ENCODE assay signal across 8 cellular contexts in genomic region chr2:216350214-216350789, GRCh38. TPM values are rescaled to one million over a fixed set of nuclear protein-coding genes. Genes with fewer than 3 reads are reported as not detected.
DNase-seq lines count a peak whose midpoint lies in the region; ATAC-seq, FAIRE-seq and TF ChIP-seq lines count a peak whose summit lies in the region.

No MANE protein-coding gene starts in this region.

- peaks cover 74% of the 10 kb centered on the region for H3K4me1 Mint-ChIP-seq in activated naive CD4-positive, alpha-beta T cell treated with anti-CD3 and anti-CD28 coated beads, Interleukin-2, amount 10 ng/mL, durations not matched to agents 7 days and 5 days

- TF ChIP-seq CTCF in tibial nerve (IDR thresholded peaks at IDR 0.05): no peak

- WGBS in tibial nerve, 2 donors: 86 to 92% methylated on average over 3 of the region's 3 CpGs

- no peak overlapping the region for H3K27ac ChIP-seq in tibial nerve

- no peaks in the 10 kb centered on the region for H3K36me3 ChIP-seq in tibial nerve

- DNase-seq in ACHN: peak; percentile 53
- DNase-seq in HTR-8/SVneo (ENCODE audit: insufficient read length, low spot score): peak; percentile 48
- peak; percentile 38 for DNase-seq in activated naive CD4-positive, alpha-beta T cell treated with anti-CD3 and anti-CD28 coated beads, Interleukin-2, amount 10 ng/mL, durations not matched to agents 7 days and 5 days
- peak; percentile 18 for DNase-seq in kidney glomerular epithelial cell (lab: John Stamatoyannopoulos, UW)
- no peak for DNase-seq in epidermal melanocyte (ENCODE audit: insufficient read length, low spot score)
- no peak for DNase-seq in tibial nerve (ENCODE audit: low spot score in 2 of 2)
- DNase-seq in COLO829 (ENCODE audit: low spot score): no peak

- no peaks in the 10 kb centered on the region for H3K27me3 ChIP-seq in tibial nerve

- H3K4me1 ChIP-seq in tibial nerve: no peaks in the 10 kb centered on the region

- TF ChIP-seq POLR2A in tibial nerve (IDR thresholded peaks at IDR 0.05): no peak

- H3K9me3 ChIP-seq in tibial nerve: no peaks in the 10 kb centered on the region

- H3K4me3 ChIP-seq in tibial nerve: no peak overlapping the region

- peaks cover 3% of the 10 kb centered on the region for H3K9me3 Mint-ChIP-seq in activated naive CD4-positive, alpha-beta T cell treated with anti-CD3 and anti-CD28 coated beads, Interleukin-2, amount 10 ng/mL, durations not matched to agents 7 days and 5 days

- peaks cover 5% of the 10 kb centered on the region for H3K36me3 Mint-ChIP-seq in activated naive CD4-positive, alpha-beta T cell treated with anti-CD3 and anti-CD28 coated beads, Interleukin-2, amount 10 ng/mL, durations not matched to agents 7 days and 5 days

- H3K4me3 Mint-ChIP-seq in activated naive CD4-positive, alpha-beta T cell treated with anti-CD3 and anti-CD28 coated beads, Interleukin-2, amount 10 ng/mL, durations not matched to agents 7 days and 5 days: no peak overlapping the region

- TF ChIP-seq EP300 in tibial nerve (IDR thresholded peaks at IDR 0.05): no peak

- no peak for ATAC-seq in HG03565 (IDR thresholded peaks at IDR 0.05; ENCODE audit: unreplicated experiment)

- peak; percentile 96 for FAIRE-seq in HTR-8/SVneo (lab: Jason Lieb, UNC)

- H3K27ac Mint-ChIP-seq in activated naive CD4-positive, alpha-beta T cell treated with anti-CD3 and anti-CD28 coated beads, Interleukin-2, amount 10 ng/mL, durations not matched to agents 7 days and 5 days: peak overlapping the region; percentile 26

- H3K27me3 Mint-ChIP-seq in activated naive CD4-positive, alpha-beta T cell treated with anti-CD3 and anti-CD28 coated beads, Interleukin-2, amount 10 ng/mL, durations not matched to agents 7 days and 5 days: no peaks in the 10 kb centered on the region

- CTCF ChIA-PET in activated naive CD4-positive, alpha-beta T cell treated with anti-CD3 and anti-CD28 coated beads, Interleukin-2, amount 10 ng/mL, durations not matched to agents 7 days and 5 days (lab: Charles Lee): interaction anchor here (1.1 to 1.4 kb wide), 3 partner anchors 53 to 66 kb away, joined by 3 to 5 read pairs (median 3); no protein-coding TSS in a partner anchor

- in situ Hi-C loops in ACHN (cut with HindIII; ENCODE audit: low pct_ligation_motif_present, low pct_unique_long_range_greater_than_20kb, low sequenced_read_pairs): no loop called here

RNA-seq across cellular contexts. Expression of gene MARCHF4, which starts 22.0 kb away (rescaled TPM):
- not detected for total RNA-seq in tibial nerve

Comparison
In these comparisons a context has a peak if more than half of its experiments do, and no peak if none do; other contexts are left out.
1. DNase-seq: peak in ACHN (single experiment), HTR-8/SVneo (single experiment), activated naive CD4-positive, alpha-beta T cell treated with anti-CD3 and anti-CD28 coated beads, Interleukin-2, amount 10 ng/mL, durations not matched to agents 7 days and 5 days (single experiment) and kidney glomerular epithelial cell (single experiment); none in epidermal melanocyte (single experiment), tibial nerve (0 of 2) and COLO829 (single experiment).